13 cellular contexts compared by ENCODE assay signal in genomic region chr16:30397056-30397455, GRCh38. TPM values are rescaled to one million over a fixed set of nuclear protein-coding genes. Genes with fewer than 3 reads are reported as not detected.
DNase-seq lines count a peak whose midpoint lies in the region; ATAC-seq, FAIRE-seq and TF ChIP-seq lines count a peak whose summit lies in the region.
"Had no signal": no experiment of that assay in that cellular context is flagged by ENCODE, and none has a peak within 500 bp of the region (broad histone marks: within the 10 kb centered on the region; RNA-seq: fewer than 3 reads in every experiment).

No MANE protein-coding gene starts in this region.

- peaks cover 24% of the 10 kb centered on the region for H3K36me3 Mint-ChIP-seq in activated naive CD4-positive, alpha-beta T cell treated with anti-CD3 and anti-CD28 coated beads, Interleukin-2, amount 10 ng/mL, durations not matched to agents 7 days and 5 days
- H3K36me3 Mint-ChIP-seq in effector memory CD8-positive, alpha-beta T cell (ENCODE audit: insufficient read depth): peaks cover 16% of the 10 kb centered on the region
- H3K36me3 Mint-ChIP-seq in stimulated activated naive B cell treated with anti-CD40 and anti-IgM and Interleukin-4, amounts not matched to agents 10 μg/mL and 1 μg/mL and 100 μg/mL, for 72 hours: peaks cover 6 to 17% of the 10 kb centered on the region in 2 donors

- H3K4me3 Mint-ChIP-seq in activated naive CD4-positive, alpha-beta T cell treated with anti-CD3 and anti-CD28 coated beads, Interleukin-2, amount 10 ng/mL, durations not matched to agents 7 days and 5 days: peak overlapping the region; percentile 88
- H3K4me3 Mint-ChIP-seq in effector memory CD8-positive, alpha-beta T cell: peak overlapping the region; percentile 67 to 83
- peak overlapping the region; percentile 27 to 90 for H3K4me3 Mint-ChIP-seq in stimulated activated naive B cell treated with anti-CD40 and anti-IgM and Interleukin-4, amounts not matched to agents 10 μg/mL and 1 μg/mL and 100 μg/mL, for 72 hours

- peak overlapping the region; percentile 60 for H3K27ac Mint-ChIP-seq in activated naive CD4-positive, alpha-beta T cell treated with anti-CD3 and anti-CD28 coated beads, Interleukin-2, amount 10 ng/mL, durations not matched to agents 7 days and 5 days
- peak overlapping the region in 1 of 2 donors; percentile 62 for H3K27ac Mint-ChIP-seq in effector memory CD8-positive, alpha-beta T cell
- H3K27ac Mint-ChIP-seq in stimulated activated naive B cell treated with anti-CD40 and anti-IgM and Interleukin-4, amounts not matched to agents 10 μg/mL and 1 μg/mL and 100 μg/mL, for 72 hours: no peak overlapping the region

- peaks cover 10% of the 10 kb centered on the region for H3K27me3 Mint-ChIP-seq in activated naive CD4-positive, alpha-beta T cell treated with anti-CD3 and anti-CD28 coated beads, Interleukin-2, amount 10 ng/mL, durations not matched to agents 7 days and 5 days
- H3K27me3 Mint-ChIP-seq in effector memory CD8-positive, alpha-beta T cell: no peaks in the 10 kb centered on the region
- peaks cover 0 to 5% of the 10 kb centered on the region in 2 donors for H3K27me3 Mint-ChIP-seq in stimulated activated naive B cell treated with anti-CD40 and anti-IgM and Interleukin-4, amounts not matched to agents 10 μg/mL and 1 μg/mL and 100 μg/mL, for 72 hours

- H3K4me1 ChIP-seq in kidney (ENCODE audit: control insufficient read depth in 1 of 2, insufficient read depth in 1 of 2, low read depth in 1 of 2, low read length in 2 of 2): peaks cover 6 to 9% of the 10 kb centered on the region in 2 donors

- peaks cover 48% of the 10 kb centered on the region for H3K4me1 Mint-ChIP-seq in activated naive CD4-positive, alpha-beta T cell treated with anti-CD3 and anti-CD28 coated beads, Interleukin-2, amount 10 ng/mL, durations not matched to agents 7 days and 5 days
- peaks cover 29 to 36% of the 10 kb centered on the region in 2 donors for H3K4me1 Mint-ChIP-seq in effector memory CD8-positive, alpha-beta T cell (ENCODE audit: low read depth in 2 of 2)
- H3K4me1 Mint-ChIP-seq in stimulated activated naive B cell treated with anti-CD40 and anti-IgM and Interleukin-4, amounts not matched to agents 10 μg/mL and 1 μg/mL and 100 μg/mL, for 72 hours: peaks cover 25 to 61% of the 10 kb centered on the region in 2 donors

- peak overlapping the region; percentile 37; the same call in 1 of the 2 replicates for H3K27ac ChIP-seq in SK-N-MC
- no peak overlapping the region for H3K27ac ChIP-seq in kidney (ENCODE audit: low read depth in 2 of 2, low read length in 2 of 2)
- H3K27ac ChIP-seq: prostate gland had no signal

- H3K9ac ChIP-seq in SK-N-MC (ENCODE audit: insufficient read length) (no peak overlapping the region), kidney (ENCODE audit: low read length in 2 of 2) (no peak overlapping the region)

- CTCF ChIA-PET in activated naive CD4-positive, alpha-beta T cell treated with anti-CD3 and anti-CD28 coated beads, Interleukin-2, amount 10 ng/mL, durations not matched to agents 7 days and 5 days (lab: Charles Lee): interaction anchor here (2.6 kb wide), 1 partner anchor 14 kb away, joined by 11 read pairs; the partner anchor contains the start of gene SEPTIN1

- ATAC-seq in effector memory CD8-positive, alpha-beta T cell (replicated peaks): no peak
- ATAC-seq in stimulated activated naive B cell treated with anti-CD40 and anti-IgM and Interleukin-4, amounts not matched to agents 10 μg/mL and 1 μg/mL and 100 μg/mL, for 72 hours (replicated peaks): no peak

- FAIRE-seq in kidney (lab: Jason Lieb, UNC): no peak
- FAIRE-seq: G401.6 had no signal

- TF ChIP-seq CTCF in kidney (IDR thresholded peaks at IDR 0.05; ENCODE audit: borderline replicate concordance, extremely low read depth, insufficient read depth): no peak

- intact Hi-C loops in kidney (cut with DNase I): no loop called here

- H3K4me3 ChIP-seq in SK-N-MC (no peak overlapping the region), kidney (ENCODE audit: low read length in 2 of 2) (no peak overlapping the region)

- DNase-seq in activated naive CD4-positive, alpha-beta T cell treated with anti-CD3 and anti-CD28 coated beads, Interleukin-2, amount 10 ng/mL, durations not matched to agents 7 days and 5 days: no peak
- no peak for DNase-seq in activated naive CD4-positive, alpha-beta T cell (lab: John Stamatoyannopoulos, UW)
- DNase-seq in SK-N-MC (ENCODE audit: low read depth, low spot score) (no peak), NCI-H1092 (lab: John Stamatoyannopoulos, UW) (no peak), kidney (no peak), germinal center (ENCODE audit: low spot score) (no peak)
- DNase-seq in effector memory CD8-positive, alpha-beta T cell: no peak
- no peak for DNase-seq in stimulated activated naive B cell treated with anti-CD40 and anti-IgM and Interleukin-4, amounts not matched to agents 10 μg/mL and 1 μg/mL and 100 μg/mL, for 72 hours
- DNase-seq: erythroblast, hypothalamus, mammary epithelial cell had no signal

- peaks cover 7% of the 10 kb centered on the region; the same call in 1 of the 2 replicates for H3K36me3 ChIP-seq in SK-N-MC (ENCODE audit: insufficient read depth, low read length)
- peaks cover 0 to 3% of the 10 kb centered on the region in 2 donors for H3K36me3 ChIP-seq in kidney (ENCODE audit: control insufficient read depth in 1 of 2, insufficient read depth in 2 of 2, low read length in 2 of 2)
- H3K36me3 ChIP-seq: prostate gland had no signal

- H3K9me3 ChIP-seq in SK-N-MC (ENCODE audit: low read depth, low read length) (no peaks in the 10 kb centered on the region), kidney (ENCODE audit: control insufficient read depth in 1 of 2, low read length in 2 of 2) (no peaks in the 10 kb centered on the region)
- H3K9me3 ChIP-seq: prostate gland had no signal

- H3K9me3 Mint-ChIP-seq in activated naive CD4-positive, alpha-beta T cell treated with anti-CD3 and anti-CD28 coated beads, Interleukin-2, amount 10 ng/mL, durations not matched to agents 7 days and 5 days: no peaks in the 10 kb centered on the region
- H3K9me3 Mint-ChIP-seq in effector memory CD8-positive, alpha-beta T cell: no peaks in the 10 kb centered on the region
- no peaks in the 10 kb centered on the region for H3K9me3 Mint-ChIP-seq in stimulated activated naive B cell treated with anti-CD40 and anti-IgM and Interleukin-4, amounts not matched to agents 10 μg/mL and 1 μg/mL and 100 μg/mL, for 72 hours

RNA-seq across cellular contexts. Expression of gene ZNF48, which starts 1.8 kb away (rescaled TPM):
- 9.7 TPM for total RNA-seq in kidney
- polyA plus RNA-seq in kidney (ENCODE audit: insufficient read depth, low read depth, low replicate concordance): 6.9 TPM

RNA-seq across cellular contexts. Expression of gene ZNF771, which starts 10.3 kb away (rescaled TPM):
- 7.8 TPM for total RNA-seq in kidney
- polyA plus RNA-seq in kidney (ENCODE audit: insufficient read depth, low read depth, low replicate concordance): 14.8 TPM

RNA-seq across cellular contexts. Expression of gene SEPTIN1, which starts 14.7 kb away (rescaled TPM):
- total RNA-seq in kidney: 12.8 TPM
- 5.0 TPM for polyA plus RNA-seq in kidney (ENCODE audit: insufficient read depth, low read depth, low replicate concordance)

RNA-seq across cellular contexts. Expression of gene MYL11, which starts 22.5 kb away (rescaled TPM):
- not detected for total RNA-seq in kidney
- 2.3 TPM for polyA plus RNA-seq in kidney (ENCODE audit: insufficient read depth, low read depth, low replicate concordance)
- total RNA-seq: mammary epithelial cell had no signal

RNA-seq across cellular contexts. Expression of gene TBC1D10B, which starts 26.8 kb away (rescaled TPM):
- total RNA-seq in kidney: 32.7 TPM
- 30.1 TPM for polyA plus RNA-seq in kidney (ENCODE audit: insufficient read depth, low read depth, low replicate concordance)
